Comparison of ENCODE assay signal across 9 cellular contexts in genomic region chr6:80457044-80457933, GRCh38.
DNase-seq lines count a peak whose midpoint lies in the region; ATAC-seq, FAIRE-seq and TF ChIP-seq lines count a peak whose summit lies in the region.
"Had no signal": no experiment of that assay in that cellular context is flagged by ENCODE, and none has a peak within 500 bp of the region (broad histone marks: within the 10 kb centered on the region; RNA-seq: fewer than 3 reads in every experiment).

No MANE protein-coding gene starts in this region.

- H3K9ac ChIP-seq in adipocyte (ENCODE audit: low read length), result no peak overlapping the region

- peak; percentile 95 for DNase-seq in GM04504 (ENCODE audit: low read depth)
- DNase-seq in adipocyte (ENCODE audit: low read depth), result peak; percentile 95
- peak in 29 of 42 donors; percentile 3 to 82 (median 36) for DNase-seq in head of caudate nucleus
- DNase-seq in putamen (ENCODE audit: low spot score), result peak; percentile 28
- DNase-seq in D721Med (ENCODE audit: insufficient read length, low spot score), result no peak
- DNase-seq in Caco-2, result no peak
- no peak for DNase-seq in naive thymus-derived CD4-positive, alpha-beta T cell
- DNase-seq: activated gamma-delta T cell treated with Interleukin-2 at 50 U/mL for 16 hours had no signal

- BruUV-seq in Caco-2 (replicated peaks; lab: Mats Ljungman, UMichigan), result no TSS peak

- H3K27ac ChIP-seq in naive thymus-derived CD4-positive, alpha-beta T cell (ENCODE audit: low read depth, low read length), result no peak overlapping the region

- no peak for ATAC-seq in naive thymus-derived CD4-positive, alpha-beta T cell
- no peak for ATAC-seq in HG03378 (IDR thresholded peaks at IDR 0.05; ENCODE audit: unreplicated experiment)

- peaks cover 47% of the 10 kb centered on the region for H3K4me1 ChIP-seq in adipocyte (ENCODE audit: control insufficient read depth, insufficient read depth, low read length)
- no peaks in the 10 kb centered on the region for H3K4me1 ChIP-seq in Caco-2
- no peaks in the 10 kb centered on the region for H3K4me1 ChIP-seq in naive thymus-derived CD4-positive, alpha-beta T cell (ENCODE audit: control insufficient read depth in 2 of 2, insufficient read depth in 2 of 2, low read length in 2 of 2)

- POLR2A ChIA-PET in Caco-2 (lab: Charles Lee), result no interaction called here
- POLR2A ChIA-PET in naive thymus-derived CD4-positive, alpha-beta T cell (lab: Charles Lee), result no interaction called here

- TF ChIP-seq CTCF in D721Med (IDR thresholded peaks at IDR 0.05; ENCODE audit: insufficient read depth, missing control alignments), result no peak
- no peak for TF ChIP-seq CTCF in Caco-2 (IDR thresholded peaks at IDR 0.05; ENCODE audit: insufficient read depth in 1 of 2, low read depth in 1 of 2, low read length in 1 of 2, severe bottlenecking in 1 of 2, unreplicated experiment in 1 of 2)

- H3K27me3 Mint-ChIP-seq in Caco-2 (ENCODE audit: insufficient read depth, unreplicated experiment), result no peaks in the 10 kb centered on the region
- H3K27me3 Mint-ChIP-seq in naive thymus-derived CD4-positive, alpha-beta T cell, result no peaks in the 10 kb centered on the region

- H3K4me3 ChIP-seq in adipocyte (ENCODE audit: low read length) (no peak overlapping the region), Caco-2 (ENCODE audit: low read depth, low read length) (no peak overlapping the region)
- H3K4me3 ChIP-seq in naive thymus-derived CD4-positive, alpha-beta T cell (ENCODE audit: low read length), result no peak overlapping the region

- no peaks in the 10 kb centered on the region for H3K36me3 Mint-ChIP-seq in Caco-2 (ENCODE audit: insufficient read depth, unreplicated experiment)
- peaks cover 0 to 16% (median 4%) of the 10 kb centered on the region in 5 donors for H3K36me3 Mint-ChIP-seq in naive thymus-derived CD4-positive, alpha-beta T cell

- H3K9me3 ChIP-seq in adipocyte (ENCODE audit: control insufficient read depth, low read length), result no peaks in the 10 kb centered on the region
- H3K9me3 ChIP-seq in Caco-2, result no peaks in the 10 kb centered on the region
- H3K9me3 ChIP-seq in naive thymus-derived CD4-positive, alpha-beta T cell (ENCODE audit: control insufficient read depth in 2 of 3, low read length in 3 of 3), result no peaks in the 10 kb centered on the region

- CTCF ChIA-PET in Caco-2 (lab: Charles Lee), result no interaction called here
- CTCF ChIA-PET in naive thymus-derived CD4-positive, alpha-beta T cell (lab: Charles Lee), result interaction anchor here (0.8 kb wide), 1 partner anchor 1661 kb away, joined by 3 read pairs; no protein-coding TSS in a partner anchor

- no peaks in the 10 kb centered on the region for H3K27me3 ChIP-seq in adipocyte (replicated peaks; ENCODE audit: control insufficient read depth, insufficient read depth, low read length)
- H3K27me3 ChIP-seq in Caco-2 (replicated peaks; ENCODE audit: control insufficient read depth, insufficient read depth, low read length), result no peaks in the 10 kb centered on the region
- no peaks in the 10 kb centered on the region for H3K27me3 ChIP-seq in naive thymus-derived CD4-positive, alpha-beta T cell (ENCODE audit: control insufficient read depth in 2 of 2, insufficient read depth in 2 of 2, low read length in 2 of 2)

- intact Hi-C loops in head of caudate nucleus (cut with DNase I), result no loop called here
- intact Hi-C loops in Caco-2 (cut with micrococcal nuclease; ENCODE audit: unreplicated experiment), result no loop called here
- intact Hi-C loops in naive thymus-derived CD4-positive, alpha-beta T cell (cut with micrococcal nuclease), result no loop called here

- H3K9me3 Mint-ChIP-seq in Caco-2 (ENCODE audit: unreplicated experiment), result peaks cover 13% of the 10 kb centered on the region
- peaks cover 0 to 4% (median 0%) of the 10 kb centered on the region in 11 donors for H3K9me3 Mint-ChIP-seq in naive thymus-derived CD4-positive, alpha-beta T cell

- no peaks in the 10 kb centered on the region for H3K4me1 Mint-ChIP-seq in Caco-2 (ENCODE audit: low read depth, unreplicated experiment)
- H3K4me1 Mint-ChIP-seq in naive thymus-derived CD4-positive, alpha-beta T cell, result peaks cover 0 to 3% (median 0%) of the 10 kb centered on the region in 7 donors

- no peak for FAIRE-seq in D721Med (lab: Jason Lieb, UNC)

- no peaks in the 10 kb centered on the region for H3K36me3 ChIP-seq in adipocyte (ENCODE audit: control insufficient read depth, insufficient read depth, low read length, severe bottlenecking)
- no peaks in the 10 kb centered on the region for H3K36me3 ChIP-seq in Caco-2 (ENCODE audit: control insufficient read depth, insufficient read depth, low read length)
- H3K36me3 ChIP-seq in naive thymus-derived CD4-positive, alpha-beta T cell (ENCODE audit: control insufficient read depth in 2 of 3, insufficient read depth in 3 of 3, low read length in 3 of 3), result no peaks in the 10 kb centered on the region

- H3K4me3 Mint-ChIP-seq in Caco-2 (ENCODE audit: unreplicated experiment), result no peak overlapping the region
- no peak overlapping the region for H3K4me3 Mint-ChIP-seq in naive thymus-derived CD4-positive, alpha-beta T cell

- no peak overlapping the region for H3K27ac Mint-ChIP-seq in Caco-2 (ENCODE audit: unreplicated experiment)
- H3K27ac Mint-ChIP-seq in naive thymus-derived CD4-positive, alpha-beta T cell, result no peak overlapping the region

Comparison
In these comparisons a context has a peak if more than half of its experiments do, and no peak if none do; other contexts are left out.
1. DNase-seq: peak in GM04504 (single experiment), adipocyte (single experiment), head of caudate nucleus (29 of 42) and putamen (single experiment); none in D721Med (single experiment), Caco-2 (0 of 2) and naive thymus-derived CD4-positive, alpha-beta T cell (0 of 9).